1 cellular context compared by ENCODE assay signal in genomic region chr11:86062719-86063118, GRCh38.
TF ChIP-seq lines count a peak whose summit lies in the region.

No MANE protein-coding gene starts in this region.

TF ChIP-seq in SK-N-SH treated with all-trans-retinoic acid at 6 μM for 48 hours, 23 proteins besides CTCF, POLR2A, EP300 and RAD21 (continued from another document):
- TF ChIP-seq, protein P1, sequence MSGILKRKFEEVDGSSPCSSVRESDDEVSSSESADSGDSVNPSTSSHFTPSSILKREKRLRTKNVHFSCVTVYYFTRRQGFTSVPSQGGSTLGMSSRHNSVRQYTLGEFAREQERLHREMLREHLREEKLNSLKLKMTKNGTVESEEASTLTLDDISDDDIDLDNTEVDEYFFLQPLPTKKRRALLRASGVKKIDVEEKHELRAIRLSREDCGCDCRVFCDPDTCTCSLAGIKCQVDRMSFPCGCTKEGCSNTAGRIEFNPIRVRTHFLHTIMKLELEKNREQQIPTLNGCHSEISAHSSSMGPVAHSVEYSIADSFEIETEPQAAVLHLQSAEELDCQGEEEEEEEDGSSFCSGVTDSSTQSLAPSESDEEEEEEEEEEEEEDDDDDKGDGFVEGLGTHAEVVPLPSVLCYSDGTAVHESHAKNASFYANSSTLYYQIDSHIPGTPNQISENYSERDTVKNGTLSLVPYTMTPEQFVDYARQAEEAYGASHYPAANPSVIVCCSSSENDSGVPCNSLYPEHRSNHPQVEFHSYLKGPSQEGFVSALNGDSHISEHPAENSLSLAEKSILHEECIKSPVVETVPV (CRISPR knock-in tag; IDR thresholded peaks at IDR 0.05) = no peak
- no peak for TF ChIP-seq ZNF70 (CRISPR knock-in tag; IDR thresholded peaks at IDR 0.05)
TF ChIP-seq in SK-N-SH treated with all-trans-retinoic acid at 6 μM for 48 hours: peak in this region for 0.
